ENCODE assay signal across 8 cellular contexts in the genomic region with DNA sequence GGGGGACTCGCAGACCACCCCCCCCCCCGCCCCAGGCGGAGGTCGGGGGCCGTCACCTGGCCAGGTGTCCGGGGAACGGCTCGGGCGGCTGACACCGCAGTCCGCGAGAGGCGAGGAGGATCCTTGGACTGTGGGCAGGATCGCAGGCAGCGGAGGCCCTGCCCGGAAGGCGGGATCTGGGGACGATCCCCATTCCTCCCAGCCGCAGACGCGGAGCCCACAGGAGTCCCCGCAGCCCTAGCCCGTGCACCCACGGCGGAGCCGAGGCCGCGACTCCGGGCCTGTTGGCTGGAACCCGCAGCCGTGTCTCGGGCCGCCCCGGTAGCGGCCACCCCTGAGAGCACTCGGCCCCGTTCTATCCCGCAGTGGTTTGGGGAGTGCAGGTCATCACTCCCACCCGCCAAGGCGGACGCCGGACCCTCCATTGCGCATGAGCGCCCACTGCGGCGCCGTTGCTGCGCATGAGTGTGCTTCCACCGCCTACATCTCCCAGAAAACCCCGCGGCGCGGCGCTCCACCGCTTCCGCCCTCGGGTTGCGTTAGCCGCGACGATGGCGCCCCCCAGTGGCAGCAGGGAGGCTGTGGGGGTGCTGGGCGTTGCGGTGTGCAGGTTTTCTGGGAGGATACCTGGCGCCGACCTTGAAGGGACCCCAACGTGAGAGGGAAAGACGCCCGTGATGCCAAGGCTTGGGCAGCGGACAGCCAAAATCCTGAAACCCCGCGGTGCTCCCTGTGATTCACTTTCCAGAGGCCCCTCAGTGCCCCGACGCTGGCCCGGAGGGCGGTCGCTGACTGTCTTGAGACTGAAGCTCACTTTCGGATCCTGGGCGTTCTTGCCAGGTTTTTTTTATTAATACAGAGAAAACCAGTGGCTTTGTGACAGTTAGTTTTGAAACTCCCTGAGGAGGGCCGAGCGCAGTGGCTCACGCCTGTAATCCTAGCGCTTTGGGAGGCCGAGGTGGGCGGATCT. TPM values are rescaled to one million over a fixed set of nuclear protein-coding genes. Genes with fewer than 3 reads are reported as not detected.
DNase-seq lines count a peak whose midpoint lies in the region; ATAC-seq and TF ChIP-seq lines count a peak whose summit lies in the region.

No MANE protein-coding gene starts in this region.

- H3K4me1 ChIP-seq in GM23248 (ENCODE audit: insufficient read depth) = peaks cover 4% of the 10 kb centered on the region; the same call in 1 of the 2 replicates
- peaks cover 0 to 42% (median 28%) of the 10 kb centered on the region in 9 donors for H3K4me1 ChIP-seq in heart right ventricle
- H3K4me1 ChIP-seq in transverse colon = peaks cover 0 to 27% (median 17%) of the 10 kb centered on the region in 4 donors

- peak; percentile 91 to 99 (median 97) for TF ChIP-seq CTCF in heart right ventricle (IDR thresholded peaks at IDR 0.05)
- TF ChIP-seq CTCF in transverse colon (IDR thresholded peaks at IDR 0.05) = peak; percentile 97 to 99 (median 98)

- 0 out of 2 replicates have a peak, but pooled peaks cover 5% of the 10 kb centered on the region for H3F3A ChIP-seq in GM23248 (ENCODE audit: insufficient read depth)

- 2 to 3% methylated on average over 72 to 80 of the region's 85 CpGs for WGBS in GM23248 (ENCODE audit: low coverage in 1 of 2, low lambda C conversion rate in 2 of 2, missing lambda C conversion rate in 2 of 2), 2 experiments
- 2 to 3% methylated on average over 77 to 85 of the region's 85 CpGs for WGBS in heart right ventricle, 2 donors
- WGBS in transverse colon (ENCODE audit: low coverage in 1 of 2), 2 donors = 4% methylated on average over 68 of the region's 85 CpGs; no CpG with 5 or more reads in 1 of the 2 donors

- peak overlapping the region; percentile 95 for H3K4me3 ChIP-seq in GM23248
- H3K4me3 ChIP-seq in heart right ventricle = peak overlapping the region; percentile 57 to 100 (median 83)
- H3K4me3 ChIP-seq in transverse colon = peak overlapping the region; percentile 14 to 97 (median 66)

- H3K9me3 ChIP-seq in GM23248 (ENCODE audit: low read depth) (no peaks in the 10 kb centered on the region), heart right ventricle (peaks cover 0 to 45% (median 0%) of the 10 kb centered on the region in 11 donors), transverse colon (no peaks in the 10 kb centered on the region)

- peak overlapping the region; percentile 89 for H3K4me2 ChIP-seq in GM23248 (ENCODE audit: unreplicated experiment)

- no peaks in the 10 kb centered on the region for H3K27me3 ChIP-seq in GM23248 (replicated peaks; ENCODE audit: insufficient read depth)
- H3K27me3 ChIP-seq in heart right ventricle = no peaks in the 10 kb centered on the region
- no peaks in the 10 kb centered on the region for H3K27me3 ChIP-seq in transverse colon

- DNase-seq in ELF-1 (ENCODE audit: low read depth, low spot score) (peak; percentile 97), GM23248 (peak; percentile 98), MV-4-11 (lab: John Stamatoyannopoulos, UW) (peak; percentile 52), SW480 (ENCODE audit: low spot score) (peak; percentile 80), amniotic epithelial cell (ENCODE audit: low read depth) (peak; percentile 87), heart right ventricle (peak; percentile 96 to 99), pons (ENCODE audit: low spot score) (peak; percentile 88), transverse colon (peak; percentile 97)

- TF ChIP-seq POLR2A in transverse colon (IDR thresholded peaks at IDR 0.05) = peak; percentile 71

- ATAC-seq in heart right ventricle = peak; percentile 96 to 98 (median 98)

- H3K9me2 ChIP-seq in GM23248 (ENCODE audit: insufficient read depth) = no peaks in the 10 kb centered on the region

- intact Hi-C loops in heart right ventricle (cut with DNase I) = loop anchor here (1.0 to 10.0 kb wide), 12 partner anchors 58 to 1053 kb away; a partner anchor contains a TSS
- intact Hi-C loops in transverse colon (cut with DNase I; ENCODE audit: low total_unique reads) = loop anchor here (2.0 kb wide), 1 partner anchor 134 kb away; no protein-coding TSS in a partner anchor

- H3K36me3 ChIP-seq in GM23248 (ENCODE audit: low read depth) = no peaks in the 10 kb centered on the region
- no peaks in the 10 kb centered on the region for H3K36me3 ChIP-seq in heart right ventricle
- no peaks in the 10 kb centered on the region for H3K36me3 ChIP-seq in transverse colon

- TF ChIP-seq EP300 in transverse colon (IDR thresholded peaks at IDR 0.05; ENCODE audit: low read depth) = no peak

- in situ Hi-C loops in GM23248 (cut with MboI) (no loop called here), transverse colon (cut with MboI; ENCODE audit: low pct_ligation_motif_present in 1 of 4, low pct_unique_long_range_greater_than_20kb in 1 of 4, low sequenced_read_pairs in 3 of 4) (loop anchor here in 2 of 4 donors (10.0 kb wide), 2 partner anchors 130 to 410 kb away; a partner anchor contains a TSS)

- peak overlapping the region; percentile 85 for H3K9ac ChIP-seq in GM23248

- peak overlapping the region; percentile 88 for H2AFZ ChIP-seq in GM23248

- H3K27ac ChIP-seq in GM23248 (peak overlapping the region; percentile 81), heart right ventricle (peak overlapping the region; percentile 49 to 99 (median 91)), transverse colon (peak overlapping the region; percentile 83 to 93 (median 89))

- H3K79me2 ChIP-seq in GM23248 (ENCODE audit: insufficient read depth) = peaks cover 38% of the 10 kb centered on the region

- H4K20me1 ChIP-seq in GM23248 (ENCODE audit: insufficient read depth) = no peaks in the 10 kb centered on the region

RNA-seq across cellular contexts. Expression of a gene that starts 4.4 kb away (rescaled TPM):
- 10.7 and 15.1 TPM in 2 replicates for total RNA-seq in GM23248 (2014; rRNA removed; shearing (Covaris generic))
- polyA plus RNA-seq in GM23248 (2016; fragmentation: Nextera tagmentation; extraction: Ambion mirVana) (1.7 and 2.6 TPM in 2 replicates), heart right ventricle (1 to 10 TPM; 2.3 to 5.4 TPM)
- total RNA-seq in heart right ventricle (1 to 10 TPM; 6.5 to 9.7 (median 7.9) TPM), transverse colon (1 to 10 TPM in 3 of 4 donors, under 1 TPM in 1; 0.60 to 5.5 (median 4.0) TPM)

RNA-seq across cellular contexts. Expression of a gene that starts 27.9 kb away (rescaled TPM):
- 18.2 and 20.8 TPM in 2 replicates for total RNA-seq in GM23248 (2014; rRNA removed; shearing (Covaris generic))
- 16.5 and 18.0 TPM in 2 replicates for polyA plus RNA-seq in GM23248 (2016; fragmentation: Nextera tagmentation; extraction: Ambion mirVana)
- 10 to 100 TPM; 18.4 to 27.6 (median 22.9) TPM for total RNA-seq in heart right ventricle
- polyA plus RNA-seq in heart right ventricle = 10 to 100 TPM; 13.8 to 26.0 TPM
- 10 to 100 TPM; 12.5 to 30.8 (median 19.0) TPM for total RNA-seq in transverse colon

RNA-seq across cellular contexts. Expression of a gene that starts 56.9 kb away (rescaled TPM):
- 47.8 and 52.6 TPM in 2 replicates for total RNA-seq in GM23248 (2014; rRNA removed; shearing (Covaris generic))
- polyA plus RNA-seq in GM23248 (2016; fragmentation: Nextera tagmentation; extraction: Ambion mirVana) (19.0 and 21.8 TPM in 2 replicates), heart right ventricle (10 to 100 TPM; 56.4 to 67.9 TPM)
- total RNA-seq in heart right ventricle (100 to 1,000 TPM in 1 of 10 donors, 10 to 100 TPM in 9; 59.3 to 101 (median 73.2) TPM), transverse colon (10 to 100 TPM; 30.4 to 50.0 (median 42.8) TPM)

Comparison
In these comparisons a context has a peak if more than half of its experiments do, and no peak if none do; other contexts are left out.
1. Peak in every context shown above with its lines: DNase-seq, ATAC-seq, H3K4me3 ChIP-seq and H3K27ac ChIP-seq.